Comparison of ENCODE assay signal across 34 cellular contexts in the genomic region with DNA sequence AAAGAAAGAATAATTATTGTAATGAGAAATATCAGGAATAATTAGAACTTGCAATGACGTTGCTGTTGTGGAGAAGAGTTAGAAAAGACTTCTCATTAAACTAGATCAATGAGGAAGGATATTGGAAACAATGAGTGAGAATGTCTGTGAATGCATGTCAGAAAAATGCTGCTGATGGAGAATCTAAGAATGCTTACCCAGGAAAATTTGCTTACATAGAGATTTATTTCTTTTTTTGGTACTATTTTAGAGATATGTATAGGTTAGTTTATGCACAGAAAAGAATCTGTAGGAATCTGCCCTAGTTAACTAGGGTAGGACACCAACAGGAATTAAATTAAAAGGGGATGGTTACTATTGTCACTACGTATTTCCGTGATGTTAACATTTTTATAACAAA.
"Had no signal": no experiment of that assay in that cellular context is flagged by ENCODE, and none has a peak within 500 bp of the region (broad histone marks: within the 10 kb centered on the region; RNA-seq: fewer than 3 reads in every experiment).

No MANE protein-coding gene starts in this region.

- H3K27me3 ChIP-seq: adrenal gland, ascending aorta, body of pancreas, brain microvascular endothelial cell, breast epithelium, cardiac muscle cell had no signal

- DNase-seq: activated effector memory CD4-positive, alpha-beta T cell treated with anti-CD3 and anti-CD28 coated beads, Interleukin-2, amount 50 U/mL, for 16 hours; activated effector memory CD4-positive, alpha-beta T cell treated with Interleukin-2 at 50 U/mL for 16 hours; activated gamma-delta T cell; activated gamma-delta T cell treated with Interleukin-2 at 50 U/mL for 16 hours; activated naive CD4-positive, alpha-beta T cell; activated naive CD4-positive, alpha-beta T cell treated with anti-CD3 and anti-CD28 coated beads for 36 hours; activated naive CD4-positive, alpha-beta T cell treated with anti-CD3 and anti-CD28 coated beads, Interleukin-2, amount 10 ng/mL, durations not matched to agents 7 days and 5 days; activated naive CD4-positive, alpha-beta T cell treated with anti-CD3 and anti-CD28 coated beads, Interleukin-2, amount 50 U/mL, for 16 hours; activated naive CD4-positive, alpha-beta T cell treated with Interleukin-2 at 50 U/mL for 16 hours; activated naive CD8-positive, alpha-beta T cell treated with anti-CD3 and anti-CD28 coated beads for 36 hours; activated naive CD8-positive, alpha-beta T cell treated with anti-CD3 and anti-CD28 coated beads, Interleukin-2, amount 10 ng/mL, durations not matched to agents 7 days and 5 days; activated naive CD8-positive, alpha-beta T cell treated with anti-CD3 and anti-CD28 coated beads, Interleukin-2, amount 50 U/mL, for 24 hours; activated T-cell treated with anti-CD3 and anti-CD28 coated beads, Interleukin-2, amount 50 U/mL, for 1 hour; activated T-cell treated with anti-CD3 and anti-CD28 coated beads, Interleukin-2, amount 50 U/mL, for 24 hours; activated T-cell treated with anti-CD3 and anti-CD28 coated beads, Interleukin-2, amount 50 U/mL, for 4 hours; activated T-cell treated with anti-CD3 and anti-CD28 coated beads, Interleukin-2, amount 50 U/mL, for 48 hours; activated T-cell treated with anti-CD3 and anti-CD28 coated beads, Interleukin-2, amount 50 U/mL, for 72 hours; adrenal gland; amniotic stem cell; amygdala; anterior cingulate cortex; aorta; body of pancreas; brain microvascular endothelial cell; caudate nucleus; central memory CD4-positive, alpha-beta T cell; cerebellar nuclear complex had no signal

- H3K4me3 ChIP-seq: adrenal gland, ascending aorta, body of pancreas, breast epithelium, cardiac muscle cell had no signal

- FAIRE-seq: astrocyte, bronchial epithelial cell had no signal

- ATAC-seq: activated naive CD4-positive, alpha-beta T cell treated with anti-CD3 and anti-CD28 coated beads, Interleukin-2, amount 50 U/mL, for 72 hours; activated naive CD8-positive, alpha-beta T cell treated with anti-CD3 and anti-CD28 coated beads, Interleukin-2, amount 50 U/mL, for 24 hours; activated T-cell treated with anti-CD3 and anti-CD28 coated beads, Interleukin-2, amount 50 U/mL, for 4 hours; activated T-cell treated with anti-CD3 and anti-CD28 coated beads, Interleukin-2, amount 50 U/mL, for 72 hours; activated T-helper 17 cell treated with anti-CD3 and anti-CD28 coated beads, Interleukin-2, amount 50 U/mL, for 72 hours; body of pancreas had no signal

- H3K27ac ChIP-seq: adrenal gland, ascending aorta, body of pancreas, brain microvascular endothelial cell, breast epithelium, cardiac muscle cell had no signal

- H3K9me3 ChIP-seq: adrenal gland, ascending aorta, body of pancreas, breast epithelium had no signal

- H3K36me3 ChIP-seq: adrenal gland, ascending aorta, brain microvascular endothelial cell, breast epithelium, cardiac muscle cell had no signal

- H3K4me1 ChIP-seq: adrenal gland, ascending aorta, body of pancreas, breast epithelium had no signal
